Comparison of ENCODE assay signal across 30 cellular contexts in genomic region chr12:132408001-132408400, GRCh38.
"Had no signal": no experiment of that assay in that cellular context is flagged by ENCODE, and none has a peak within 500 bp of the region (broad histone marks: within the 10 kb centered on the region; RNA-seq: fewer than 3 reads in every experiment).

No MANE protein-coding gene starts in this region.

- H3K9me3 Mint-ChIP-seq: activated B cell treated with CpG ODN at 0.5 μM for 24 hours; activated CD8-positive, alpha-beta T cell treated with anti-CD3 and anti-CD28 coated beads for 36 hours; activated T-cell treated with anti-CD3 and anti-CD28 coated beads, Interleukin-2, amount 50 U/mL, for 4 hours; activated T-helper 17 cell treated with anti-CD3 and anti-CD28 coated beads, Interleukin-2, amount 50 U/mL, for 72 hours; T-helper 2 cell treated with Interferon-gamma antibody and Interleukin-4, amounts not matched to agents 5 μg/mL and 100 μg/mL, for 36 hours had no signal

- H3K27ac Mint-ChIP-seq: activated B cell treated with CpG ODN at 0.5 μM for 24 hours; activated CD8-positive, alpha-beta T cell treated with anti-CD3 and anti-CD28 coated beads for 36 hours; activated naive CD8-positive, alpha-beta T cell; activated T-helper 17 cell treated with anti-CD3 and anti-CD28 coated beads, Interleukin-2, amount 50 U/mL, for 72 hours; T-helper 17 cell; T-helper 2 cell treated with Interferon-gamma antibody and Interleukin-4, amounts not matched to agents 5 μg/mL and 100 μg/mL, for 36 hours had no signal

- H3K4me3 ChIP-seq: colonic mucosa, esophagus squamous epithelium, gastroesophageal sphincter, heart right ventricle had no signal

- H3K36me3 ChIP-seq: brain microvascular endothelial cell, colonic mucosa, esophagus squamous epithelium, gastroesophageal sphincter, heart right ventricle, WERI-Rb-1 had no signal

- H3K27me3 ChIP-seq: colonic mucosa had no signal

- DNase-seq: activated B cell treated with CpG ODN at 0.5 μM for 24 hours; activated CD4-positive, alpha-beta T cell treated with anti-CD3 and anti-CD28 coated beads for 48 hours; activated CD4-positive, alpha-beta T cell treated with anti-CD3 and anti-CD28 coated beads, Interleukin-2, amount 50 U/mL, for 1 hour; activated CD4-positive, alpha-beta T cell treated with anti-CD3 and anti-CD28 coated beads, Interleukin-2, amount 50 U/mL, for 48 hours; activated CD8-positive, alpha-beta memory T cell treated with anti-CD3 and anti-CD28 coated beads for 24 hours; activated CD8-positive, alpha-beta T cell treated with anti-CD3 and anti-CD28 coated beads for 36 hours; activated effector memory CD4-positive, alpha-beta T cell treated with Interleukin-2 at 50 U/mL for 16 hours; activated gamma-delta T cell treated with Interleukin-2 at 50 U/mL for 16 hours; activated naive CD4-positive, alpha-beta T cell treated with anti-CD3 and anti-CD28 coated beads, Interleukin-2, amount 50 U/mL, for 16 hours; activated naive CD4-positive, alpha-beta T cell treated with Interleukin-2 at 50 U/mL for 16 hours; activated T-cell treated with anti-CD3 and anti-CD28 coated beads, Interleukin-2, amount 50 U/mL, for 4 hours; amniotic stem cell; anterior cingulate cortex; brain microvascular endothelial cell; central memory CD4-positive, alpha-beta T cell; cerebellar nuclear complex; colonic mucosa; effector CD8-positive, alpha-beta T cell; esophagus squamous epithelium; foreskin melanocyte; T-helper 17 cell; T1000; WERI-Rb-1 had no signal

- H3K27ac ChIP-seq: brain microvascular endothelial cell, colonic mucosa, epithelial cell of prostate, esophagus squamous epithelium, gastroesophageal sphincter, heart right ventricle, WERI-Rb-1 had no signal

- H3K9me3 ChIP-seq: colonic mucosa, esophagus squamous epithelium, gastroesophageal sphincter, heart right ventricle had no signal

- H3K4me1 ChIP-seq: colonic mucosa, gastroesophageal sphincter had no signal

- H3K27me3 Mint-ChIP-seq: activated T-helper 17 cell treated with anti-CD3 and anti-CD28 coated beads, Interleukin-2, amount 50 U/mL, for 72 hours had no signal

- H3K4me3 Mint-ChIP-seq: activated B cell treated with CpG ODN at 0.5 μM for 24 hours; activated CD8-positive, alpha-beta T cell treated with anti-CD3 and anti-CD28 coated beads for 36 hours; activated naive CD8-positive, alpha-beta T cell; activated T-cell treated with anti-CD3 and anti-CD28 coated beads, Interleukin-2, amount 50 U/mL, for 4 hours; activated T-helper 17 cell treated with anti-CD3 and anti-CD28 coated beads, Interleukin-2, amount 50 U/mL, for 72 hours; T-helper 17 cell; T-helper 2 cell treated with Interferon-gamma antibody and Interleukin-4, amounts not matched to agents 5 μg/mL and 100 μg/mL, for 36 hours had no signal

- ATAC-seq: activated CD4-positive, CD25-positive, alpha-beta regulatory T cell treated with anti-CD3 and anti-CD28 coated beads, Interleukin-2, amount 50 U/mL, for 24 hours; activated CD8-positive, alpha-beta T cell treated with anti-CD3 and anti-CD28 coated beads for 36 hours; activated T-cell treated with anti-CD3 and anti-CD28 coated beads, Interleukin-2, amount 50 U/mL, for 4 hours; activated T-helper 17 cell treated with anti-CD3 and anti-CD28 coated beads, Interleukin-2, amount 50 U/mL, for 72 hours; gastroesophageal sphincter; T-helper 17 cell had no signal

- H3K4me1 Mint-ChIP-seq: activated B cell treated with CpG ODN at 0.5 μM for 24 hours; activated T-helper 17 cell treated with anti-CD3 and anti-CD28 coated beads, Interleukin-2, amount 50 U/mL, for 72 hours had no signal
